Comparison of ENCODE assay signal across 8 cellular contexts in genomic region chr9:136399176-136400037, GRCh38. TPM values are rescaled to one million over a fixed set of nuclear protein-coding genes. Genes with fewer than 3 reads are reported as not detected.
A peak's percentile ranks its signal among the peaks of the same experiment; 100 is the strongest.
DNase-seq lines count a peak whose midpoint lies in the region; ATAC-seq and TF ChIP-seq lines count a peak whose summit lies in the region.

No MANE protein-coding gene starts in this region.

- peak overlapping the region; percentile 83 for H3K4me3 Mint-ChIP-seq in activated CD4-positive, alpha-beta memory T cell treated with anti-CD3 and anti-CD28 coated beads, Interleukin-2, amount 10 ng/mL, durations not matched to agents 7 days and 5 days
- peak overlapping the region; percentile 88 for H3K4me3 Mint-ChIP-seq in nephron progenitor cell

- H3K27ac Mint-ChIP-seq in activated CD4-positive, alpha-beta memory T cell treated with anti-CD3 and anti-CD28 coated beads, Interleukin-2, amount 10 ng/mL, durations not matched to agents 7 days and 5 days = peak overlapping the region; percentile 78
- peak overlapping the region; percentile 57 for H3K27ac Mint-ChIP-seq in nephron progenitor cell

- peaks cover 44% of the 10 kb centered on the region for H3K36me3 Mint-ChIP-seq in activated CD4-positive, alpha-beta memory T cell treated with anti-CD3 and anti-CD28 coated beads, Interleukin-2, amount 10 ng/mL, durations not matched to agents 7 days and 5 days (ENCODE audit: low read depth)
- peaks cover 22% of the 10 kb centered on the region for H3K36me3 Mint-ChIP-seq in nephron progenitor cell (ENCODE audit: low read depth)

- H2AFZ ChIP-seq in ACC112 (ENCODE audit: low read length, unreplicated experiment) = peak overlapping the region; percentile 21

- CTCF ChIA-PET in activated CD4-positive, alpha-beta memory T cell treated with anti-CD3 and anti-CD28 coated beads, Interleukin-2, amount 10 ng/mL, durations not matched to agents 7 days and 5 days (lab: Charles Lee) = interaction anchor here (1.5 to 2.9 kb wide), 2 partner anchors 10 to 11 kb away, joined by 3 to 22 read pairs; partner anchors contain the start of genes ENTR1 and PMPCA

- H3K4me1 ChIP-seq in ACC112 (ENCODE audit: control insufficient read depth, insufficient read depth, low read length, unreplicated experiment) = peaks cover 16% of the 10 kb centered on the region
- peaks cover 12% of the 10 kb centered on the region; the same call in 1 of the 2 replicates for H3K4me1 ChIP-seq in HUES6 (ENCODE audit: control insufficient read depth, insufficient read depth, low read length)
- peaks cover 0 to 18% of the 10 kb centered on the region in 2 donors for H3K4me1 ChIP-seq in esophagus (ENCODE audit: control insufficient read depth in 2 of 2, insufficient read depth in 2 of 2, low read length in 1 of 2)

- DNase-seq in activated CD4-positive, alpha-beta memory T cell treated with anti-CD3 and anti-CD28 coated beads, Interleukin-2, amount 10 ng/mL, durations not matched to agents 7 days and 5 days = peak; percentile 42
- DNase-seq in nephron progenitor cell (peak; percentile 43), globus pallidus (ENCODE audit: low spot score) (no peak)

- H3K27ac ChIP-seq in ACC112 (ENCODE audit: low read depth, low read length) (peak overlapping the region; percentile 15; the same call in 1 of the 2 replicates), HUES6 (ENCODE audit: low read depth, low read length) (peak overlapping the region; percentile 81; the same call in 1 of the 2 replicates), esophagus (ENCODE audit: low read depth in 2 of 2, low read length in 1 of 2) (no peak overlapping the region)

- no peaks in the 10 kb centered on the region for H3K9me3 Mint-ChIP-seq in activated CD4-positive, alpha-beta memory T cell treated with anti-CD3 and anti-CD28 coated beads, Interleukin-2, amount 10 ng/mL, durations not matched to agents 7 days and 5 days
- no peaks in the 10 kb centered on the region for H3K9me3 Mint-ChIP-seq in nephron progenitor cell

- H3K79me2 ChIP-seq in ACC112 (ENCODE audit: control insufficient read depth, insufficient read depth, low read length, unreplicated experiment) = peaks cover 23% of the 10 kb centered on the region

- H3K4me3 ChIP-seq in ACC112 (ENCODE audit: low read depth, low read length) (peak overlapping the region; percentile 99), HUES6 (ENCODE audit: low read depth, low read length) (peak overlapping the region; percentile 97), esophagus (ENCODE audit: low read depth in 1 of 2, low read length in 2 of 2) (peak overlapping the region; percentile 90 to 93)

- H3K9ac ChIP-seq in HUES6 (ENCODE audit: low read length) = peak overlapping the region; percentile 88

- ATAC-seq in GM18907 (IDR thresholded peaks at IDR 0.05; ENCODE audit: unreplicated experiment) (peak; percentile 34), HG03108 (IDR thresholded peaks at IDR 0.05; ENCODE audit: unreplicated experiment) (no peak)

- 1 to 2% methylated on average over 44 to 67 of the region's 67 CpGs for WGBS in esophagus, 2 donors

- POLR2A ChIA-PET in activated CD4-positive, alpha-beta memory T cell treated with anti-CD3 and anti-CD28 coated beads, Interleukin-2, amount 10 ng/mL, durations not matched to agents 7 days and 5 days (lab: Charles Lee) = interaction anchor here (0.9 to 3.3 kb wide), 6 partner anchors 10 to 39 kb away, joined by 3 to 27 read pairs (median 4); partner anchors contain the start of genes ENTR1 and PMPCA

- no peak for TF ChIP-seq CTCF in nephron progenitor cell (IDR thresholded peaks at IDR 0.05)

- no peaks in the 10 kb centered on the region for H3K27me3 ChIP-seq in ACC112 (ENCODE audit: insufficient read depth, low read length)
- H3K27me3 ChIP-seq in HUES6 (ENCODE audit: control insufficient read depth, insufficient read depth, low read length) = no peaks in the 10 kb centered on the region
- no peaks in the 10 kb centered on the region for H3K27me3 ChIP-seq in esophagus (ENCODE audit: control insufficient read depth in 1 of 2, insufficient read depth in 2 of 2, low read length in 2 of 2)

- peaks cover 52% of the 10 kb centered on the region for H3K4me1 Mint-ChIP-seq in activated CD4-positive, alpha-beta memory T cell treated with anti-CD3 and anti-CD28 coated beads, Interleukin-2, amount 10 ng/mL, durations not matched to agents 7 days and 5 days
- peaks cover 14% of the 10 kb centered on the region for H3K4me1 Mint-ChIP-seq in nephron progenitor cell

- H3K9me3 ChIP-seq in HUES6 (ENCODE audit: control insufficient read depth, insufficient read depth, low read depth, low read length) (no peaks in the 10 kb centered on the region), esophagus (ENCODE audit: control insufficient read depth in 2 of 2, insufficient read depth in 1 of 2, low read depth in 1 of 2, low read length in 1 of 2) (no peaks in the 10 kb centered on the region)

- no peaks in the 10 kb centered on the region for H3K27me3 Mint-ChIP-seq in activated CD4-positive, alpha-beta memory T cell treated with anti-CD3 and anti-CD28 coated beads, Interleukin-2, amount 10 ng/mL, durations not matched to agents 7 days and 5 days
- H3K27me3 Mint-ChIP-seq in nephron progenitor cell (ENCODE audit: low read depth, poor library complexity) = no peaks in the 10 kb centered on the region

- H3K36me3 ChIP-seq in ACC112 (ENCODE audit: insufficient read depth, low read length) = peaks cover 14% of the 10 kb centered on the region; the same call in 1 of the 2 replicates
- peaks cover 65% of the 10 kb centered on the region for H3K36me3 ChIP-seq in HUES6 (ENCODE audit: control insufficient read depth, insufficient read depth, low read length)
- H3K36me3 ChIP-seq in esophagus (ENCODE audit: control insufficient read depth in 2 of 2, insufficient read depth in 2 of 2, low read length in 1 of 2) = peaks cover 10 to 44% of the 10 kb centered on the region in 2 donors

RNA-seq across cellular contexts. Expression of gene SNAPC4, which starts 0.6 kb away (rescaled TPM):
- 1 to 10 TPM; 8.8 TPM for total RNA-seq in activated CD4-positive, alpha-beta memory T cell treated with anti-CD3 and anti-CD28 coated beads, Interleukin-2, amount 10 ng/mL, durations not matched to agents 7 days and 5 days
- 1 to 10 TPM; 3.5 to 6.6 TPM for polyA plus RNA-seq in esophagus

RNA-seq across cellular contexts. Expression of gene ENTR1, which starts 11.0 kb away (rescaled TPM):
- 10 to 100 TPM; 49.2 to 54.9 TPM for total RNA-seq in activated CD4-positive, alpha-beta memory T cell treated with anti-CD3 and anti-CD28 coated beads, Interleukin-2, amount 10 ng/mL, durations not matched to agents 7 days and 5 days
- polyA plus RNA-seq in esophagus = 10 to 100 TPM; 20.1 to 24.2 TPM

RNA-seq across cellular contexts. Expression of gene PMPCA, which starts 11.1 kb away (rescaled TPM):
- 10 to 100 TPM; 56.6 to 62.2 TPM for total RNA-seq in activated CD4-positive, alpha-beta memory T cell treated with anti-CD3 and anti-CD28 coated beads, Interleukin-2, amount 10 ng/mL, durations not matched to agents 7 days and 5 days
- polyA plus RNA-seq in esophagus = 10 to 100 TPM; 32.0 to 38.6 TPM

RNA-seq across cellular contexts. Expression of gene CARD9, which starts 25.9 kb away (rescaled TPM):
- 1 to 10 TPM in 1 of 2 experiments, under 1 TPM in 1; 0.55 to 1.3 TPM for total RNA-seq in activated CD4-positive, alpha-beta memory T cell treated with anti-CD3 and anti-CD28 coated beads, Interleukin-2, amount 10 ng/mL, durations not matched to agents 7 days and 5 days
- 1 to 10 TPM; 1.1 to 1.8 TPM for polyA plus RNA-seq in esophagus

RNA-seq across cellular contexts. Expression of gene DNLZ, which starts 35.9 kb away (rescaled TPM):
- 10 to 100 TPM; 11.5 TPM for total RNA-seq in activated CD4-positive, alpha-beta memory T cell treated with anti-CD3 and anti-CD28 coated beads, Interleukin-2, amount 10 ng/mL, durations not matched to agents 7 days and 5 days
- 10 to 100 TPM in 1 of 2 donors, 1 to 10 TPM in 1; 7.1 to 10.1 TPM for polyA plus RNA-seq in esophagus

Comparison
In these comparisons a context has a peak if more than half of its experiments do, and no peak if none do; other contexts are left out.
1. H3K27ac ChIP-seq: peak in ACC112 (single experiment) and HUES6 (single experiment); none in esophagus (0 of 2).
2. Peak in every context shown above with its lines, with median percentiles within 50 percentile points of each other: H3K4me3 ChIP-seq.